23 cellular contexts compared by ENCODE assay signal in the genomic region with DNA sequence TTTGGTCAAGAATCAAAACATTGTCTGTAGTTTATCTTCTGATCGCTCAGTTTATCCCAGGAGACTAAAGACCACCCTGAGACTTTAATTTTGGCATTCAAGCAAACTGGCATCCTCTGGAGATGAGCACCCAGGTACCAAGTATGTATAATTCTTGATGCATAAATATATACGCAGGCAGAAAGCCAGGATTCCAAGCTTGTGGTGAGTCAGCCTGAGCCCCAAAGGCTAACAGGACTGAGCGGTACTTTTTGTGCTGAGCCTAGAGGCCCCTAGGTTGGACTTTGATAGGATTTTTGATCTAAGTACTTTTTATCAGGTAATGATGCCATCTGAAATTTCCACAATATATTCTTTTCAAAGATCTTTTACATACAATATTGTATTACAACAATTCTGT.
DNase-seq lines count a peak whose midpoint lies in the region; ATAC-seq, FAIRE-seq and TF ChIP-seq lines count a peak whose summit lies in the region.
"Had no signal": no experiment of that assay in that cellular context is flagged by ENCODE, and none has a peak within 500 bp of the region (broad histone marks: within the 10 kb centered on the region; RNA-seq: fewer than 3 reads in every experiment).

No MANE protein-coding gene starts in this region.

- H3K36me3 ChIP-seq in K562 (ENCODE audit: control insufficient read depth, insufficient read depth, low read length) (no peaks in the 10 kb centered on the region), ovary (no peaks in the 10 kb centered on the region)
- H3K36me3 ChIP-seq: BLaER1 had no signal

- POLR2A ChIA-PET in K562 (lab: Yijun Ruan, JAX), result interaction anchor here (0.7 kb wide), 1 partner anchor 9 kb away, joined by 3 read pairs; no protein-coding TSS in a partner anchor

- H3K27ac Mint-ChIP-seq in activated T-cell treated with anti-CD3 and anti-CD28 coated beads, Interleukin-2, amount 50 U/mL, for 72 hours, result no peak overlapping the region
- H3K27ac Mint-ChIP-seq: B cell; CD4-positive, CD25-positive, alpha-beta regulatory T cell; CD8-positive, alpha-beta T cell had no signal

- no peaks in the 10 kb centered on the region for H3K4me1 Mint-ChIP-seq in activated T-cell treated with anti-CD3 and anti-CD28 coated beads, Interleukin-2, amount 50 U/mL, for 72 hours (ENCODE audit: low read depth)
- H3K4me1 Mint-ChIP-seq: B cell; CD4-positive, CD25-positive, alpha-beta regulatory T cell had no signal

- 86% methylated on average over 3 of the region's 3 CpGs for WGBS in K562 (ENCODE audit: insufficient coverage, low coverage, missing lambda C conversion rate)
- 79 to 83% (median 83%) methylated on average over 3 of the region's 3 CpGs for WGBS in ovary, 3 donors

- no TSS peak for BruUV-seq in K562 (replicated peaks; lab: Mats Ljungman, UMichigan)

- no peaks in the 10 kb centered on the region for H3K79me2 ChIP-seq in K562 (ENCODE audit: control insufficient read depth, insufficient read depth, low read length)

- no peaks in the 10 kb centered on the region for H3K9me3 ChIP-seq in K562 (replicated peaks; ENCODE audit: control insufficient read depth, insufficient read depth, low read depth, low read length)
- no peaks in the 10 kb centered on the region for H3K9me3 ChIP-seq in ovary

- peak overlapping the region; percentile 98; the same call in 1 of the 2 replicates for H2AFZ ChIP-seq in K562 (ENCODE audit: low read depth, low read length)
- H2AFZ ChIP-seq: GM23248 had no signal

- H3K27ac ChIP-seq in K562 (ENCODE audit: extremely low read depth, low read depth, low read length) (no peak overlapping the region), ovary (no peak overlapping the region)
- H3K27ac ChIP-seq: BLaER1, GM23248 had no signal

- no peak for FAIRE-seq in K562 (lab: Jason Lieb, UNC)
- FAIRE-seq: A204.1, GM12891, GM18507, H1 had no signal

- H3K36me3 Mint-ChIP-seq in activated T-cell treated with anti-CD3 and anti-CD28 coated beads, Interleukin-2, amount 50 U/mL, for 72 hours (ENCODE audit: insufficient read depth in 2 of 2), result peaks cover 0 to 2% of the 10 kb centered on the region in 2 donors
- H3K36me3 Mint-ChIP-seq: CD4-positive, CD25-positive, alpha-beta regulatory T cell; CD8-positive, alpha-beta T cell had no signal

- H3K9me3 Mint-ChIP-seq in activated T-cell treated with anti-CD3 and anti-CD28 coated beads, Interleukin-2, amount 50 U/mL, for 72 hours, result peaks cover 4 to 6% of the 10 kb centered on the region in 2 donors

- no peak overlapping the region for H3K9ac ChIP-seq in K562 (ENCODE audit: insufficient read depth in 1 of 2, low read depth in 2 of 2, low read length in 2 of 2)
- H3K9ac ChIP-seq: BLaER1, GM23248 had no signal

- H3K27me3 ChIP-seq in K562 (ENCODE audit: control insufficient read depth in 2 of 2, insufficient read depth in 2 of 2, low read length in 2 of 2) (no peaks in the 10 kb centered on the region), ovary (no peaks in the 10 kb centered on the region)
- H3K27me3 ChIP-seq: BLaER1 had no signal

- no peaks in the 10 kb centered on the region for H3K27me3 Mint-ChIP-seq in activated T-cell treated with anti-CD3 and anti-CD28 coated beads, Interleukin-2, amount 50 U/mL, for 72 hours (ENCODE audit: low read depth)
- H3K27me3 Mint-ChIP-seq: B cell; CD4-positive, CD25-positive, alpha-beta regulatory T cell had no signal

- TF ChIP-seq POLR2A in K562 (conservative IDR thresholded peaks at IDR 0.05) (no peak), ovary (IDR thresholded peaks at IDR 0.05) (no peak)

- intact Hi-C loops in K562 (cut with micrococcal nuclease) (no loop called here), ovary (cut with DNase I) (no loop called here)

- CTCF ChIA-PET in K562 (lab: Yijun Ruan, JAX; ENCODE audit: low intra/inter-chr PET ratio), result no interaction called here

- in situ Hi-C loops in K562 (cut with MboI), result no loop called here

- TF ChIP-seq CTCF in K562 (IDR thresholded peaks at IDR 0.05 in 2 of 3, conservative IDR thresholded peaks at IDR 0.05 in 1 of 3; ENCODE audit: insufficient read depth in 2 of 3, low read depth in 1 of 3, low read length in 3 of 3) (no peak), ovary (IDR thresholded peaks at IDR 0.05) (no peak)

- TF ChIP-seq RAD21 in K562 (CRISPR knock-in tag; conservative IDR thresholded peaks at IDR 0.05 in 1 of 2, IDR thresholded peaks at IDR 0.05 in 1 of 2), result no peak

- H3K4me3 ChIP-seq in K562 (no peak overlapping the region), ovary (no peak overlapping the region)
- H3K4me3 ChIP-seq: BLaER1, GM23248 had no signal

- no peak for TF ChIP-seq EP300 in K562 (IDR thresholded peaks at IDR 0.05; ENCODE audit: low read length)
- no peak for TF ChIP-seq EP300 in ovary (IDR thresholded peaks at IDR 0.05)

- H3K9me1 ChIP-seq in K562 (ENCODE audit: control insufficient read depth, insufficient read depth, low read length), result no peaks in the 10 kb centered on the region

- ATAC-seq in K562, result no peak
- no peak for ATAC-seq in activated T-cell treated with anti-CD3 and anti-CD28 coated beads, Interleukin-2, amount 50 U/mL, for 72 hours (replicated peaks in 1 of 2)
- no peak for ATAC-seq in HG03469 (IDR thresholded peaks at IDR 0.05; ENCODE audit: unreplicated experiment)
- ATAC-seq in HG03135 (IDR thresholded peaks at IDR 0.05; ENCODE audit: unreplicated experiment), result no peak
- ATAC-seq: CD8-positive, alpha-beta T cell had no signal

- no peak overlapping the region for H3K4me3 Mint-ChIP-seq in activated T-cell treated with anti-CD3 and anti-CD28 coated beads, Interleukin-2, amount 50 U/mL, for 72 hours
- H3K4me3 Mint-ChIP-seq: B cell; CD4-positive, CD25-positive, alpha-beta regulatory T cell; CD8-positive, alpha-beta T cell had no signal

- no peaks in the 10 kb centered on the region for H4K20me1 ChIP-seq in K562 (replicated peaks; ENCODE audit: control insufficient read depth, insufficient read depth, low read length)
- H4K20me1 ChIP-seq: BLaER1 had no signal

- no peak overlapping the region for H3K4me2 ChIP-seq in K562 (ENCODE audit: insufficient read depth, low read length)
- H3K4me2 ChIP-seq: BLaER1 had no signal

- H3K4me1 ChIP-seq in K562 (replicated peaks in 1 of 2; ENCODE audit: control insufficient read depth in 2 of 2, insufficient read depth in 2 of 2, low read length in 2 of 2) (peaks cover 0 to 8% of the 10 kb centered on the region in 2 experiments; a peak in 2 of 5 replicates), ovary (ENCODE audit: insufficient read depth) (no peaks in the 10 kb centered on the region)

- DNase-seq in COR-L47 (lab: John Stamatoyannopoulos, UW) (peak; percentile 57), M059J (ENCODE audit: low read depth) (peak; percentile 66), K562 (ENCODE audit: extremely low read depth in 1 of 4, low spot score in 3 of 4) (no peak), iris pigment epithelial cell (ENCODE audit: low read depth) (peak; percentile 70), ovary (no peak)
- no peak for DNase-seq in activated T-cell treated with anti-CD3 and anti-CD28 coated beads, Interleukin-2, amount 50 U/mL, for 72 hours
- DNase-seq: Calu3; CD4-positive, CD25-positive, alpha-beta regulatory T cell; CD8-positive, alpha-beta T cell; DMS53; DMS79 treated with DMSO at 0.1 percent for 48 hours; GF-D8; GM23248; H7; HCEC 1CT had no signal

TF ChIP-seq in K562, 482 proteins besides CTCF, POLR2A, EP300 and RAD21 (continues in another document):
- TF ChIP-seq, protein P1, sequence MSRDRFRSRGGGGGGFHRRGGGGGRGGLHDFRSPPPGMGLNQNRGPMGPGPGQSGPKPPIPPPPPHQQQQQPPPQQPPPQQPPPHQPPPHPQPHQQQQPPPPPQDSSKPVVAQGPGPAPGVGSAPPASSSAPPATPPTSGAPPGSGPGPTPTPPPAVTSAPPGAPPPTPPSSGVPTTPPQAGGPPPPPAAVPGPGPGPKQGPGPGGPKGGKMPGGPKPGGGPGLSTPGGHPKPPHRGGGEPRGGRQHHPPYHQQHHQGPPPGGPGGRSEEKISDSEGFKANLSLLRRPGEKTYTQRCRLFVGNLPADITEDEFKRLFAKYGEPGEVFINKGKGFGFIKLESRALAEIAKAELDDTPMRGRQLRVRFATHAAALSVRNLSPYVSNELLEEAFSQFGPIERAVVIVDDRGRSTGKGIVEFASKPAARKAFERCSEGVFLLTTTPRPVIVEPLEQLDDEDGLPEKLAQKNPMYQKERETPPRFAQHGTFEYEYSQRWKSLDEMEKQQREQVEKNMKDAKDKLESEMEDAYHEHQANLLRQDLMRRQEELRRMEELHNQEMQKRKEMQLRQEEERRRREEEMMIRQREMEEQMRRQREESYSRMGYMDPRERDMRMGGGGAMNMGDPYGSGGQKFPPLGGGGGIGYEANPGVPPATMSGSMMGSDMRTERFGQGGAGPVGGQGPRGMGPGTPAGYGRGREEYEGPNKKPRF (IDR thresholded peaks at IDR 0.05; ENCODE audit: low read depth, low read length), result no peak
- TF ChIP-seq, protein P2, sequence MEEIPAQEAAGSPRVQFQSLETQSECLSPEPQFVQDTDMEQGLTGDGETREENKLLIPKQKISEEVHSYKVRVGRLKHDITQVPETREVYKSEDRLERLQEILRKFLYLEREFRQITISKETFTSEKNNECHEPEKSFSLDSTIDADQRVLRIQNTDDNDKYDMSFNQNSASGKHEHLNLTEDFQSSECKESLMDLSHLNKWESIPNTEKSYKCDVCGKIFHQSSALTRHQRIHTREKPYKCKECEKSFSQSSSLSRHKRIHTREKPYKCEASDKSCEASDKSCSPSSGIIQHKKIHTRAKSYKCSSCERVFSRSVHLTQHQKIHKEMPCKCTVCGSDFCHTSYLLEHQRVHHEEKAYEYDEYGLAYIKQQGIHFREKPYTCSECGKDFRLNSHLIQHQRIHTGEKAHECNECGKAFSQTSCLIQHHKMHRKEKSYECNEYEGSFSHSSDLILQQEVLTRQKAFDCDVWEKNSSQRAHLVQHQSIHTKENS (CRISPR knock-in tag; IDR thresholded peaks at IDR 0.05), result no peak
- TF ChIP-seq RUNX1 (IDR thresholded peaks at IDR 0.05; ENCODE audit: low read depth), result no peak
- no peak for TF ChIP-seq ILK (tag; IDR thresholded peaks at IDR 0.05; ENCODE audit: borderline replicate concordance, low read depth)
- TF ChIP-seq ZFX (CRISPR knock-in tag; IDR thresholded peaks at IDR 0.05), result no peak

Comparison
In these comparisons a context has a peak if more than half of its experiments do, and no peak if none do; other contexts are left out.
1. DNase-seq: peak in COR-L47 (single experiment), M059J (single experiment) and iris pigment epithelial cell (single experiment); none in K562 (0 of 4), activated T-cell treated with anti-CD3 and anti-CD28 coated beads, Interleukin-2, amount 50 U/mL, for 72 hours (0 of 2) and ovary (0 of 5).